9 cellular contexts compared by ENCODE assay signal in the genomic region with DNA sequence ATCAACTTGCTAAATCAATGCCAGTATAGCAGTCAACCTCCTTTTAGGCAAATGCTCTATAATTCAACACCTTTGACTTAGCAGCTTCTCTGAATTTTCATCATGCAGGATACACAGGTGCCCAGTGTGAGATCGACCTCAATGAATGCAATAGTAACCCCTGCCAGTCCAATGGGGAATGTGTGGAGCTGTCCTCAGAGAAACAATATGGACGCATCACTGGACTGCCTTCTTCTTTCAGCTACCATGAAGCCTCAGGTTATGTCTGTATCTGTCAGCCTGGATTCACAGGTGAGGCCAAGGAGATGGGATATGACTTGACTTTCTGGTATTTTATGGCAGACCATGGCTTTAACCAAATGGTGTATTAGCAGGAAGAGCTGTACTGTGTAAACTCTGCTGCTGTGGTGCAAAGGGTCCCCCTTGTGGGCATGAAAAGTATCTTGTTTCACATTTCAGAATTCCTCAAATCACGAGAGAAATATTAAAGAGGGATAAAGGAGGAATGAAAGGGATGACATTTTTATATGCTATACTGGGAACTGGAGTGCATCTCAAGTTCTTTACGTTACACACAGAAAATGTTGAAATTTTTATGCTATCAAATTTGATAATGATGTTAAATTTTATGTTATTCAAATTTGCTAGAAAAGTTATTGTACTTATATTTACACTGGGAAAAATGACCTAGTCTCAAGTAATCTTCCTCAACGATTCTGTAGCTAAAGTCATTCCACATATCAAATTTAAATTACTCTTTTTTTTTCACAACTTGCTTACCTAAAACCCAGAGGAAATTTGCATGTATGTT.
DNase-seq lines count a peak whose midpoint lies in the region; ATAC-seq and TF ChIP-seq lines count a peak whose summit lies in the region.
"Had no signal": no experiment of that assay in that cellular context is flagged by ENCODE, and none has a peak within 500 bp of the region (broad histone marks: within the 10 kb centered on the region; RNA-seq: fewer than 3 reads in every experiment).

No MANE protein-coding gene starts in this region.

- no peaks in the 10 kb centered on the region for H3K27me3 ChIP-seq in CD4-positive, alpha-beta T cell (ENCODE audit: control insufficient read depth, insufficient read depth, low read length)

- no peaks in the 10 kb centered on the region for H3K4me1 Mint-ChIP-seq in CD4-positive, alpha-beta T cell (ENCODE audit: low read depth)
- no peaks in the 10 kb centered on the region for H3K4me1 Mint-ChIP-seq in stimulated activated effector memory CD8-positive, alpha-beta T cell treated with anti-CD3 and anti-CD28 coated beads, Interleukin-12 subunit alpha, Interleukin-12 subunit beta, amount 100 ng/mL, for 72 hours

- peak; percentile 75 for TF ChIP-seq CTCF in CD4-positive, alpha-beta T cell (IDR thresholded peaks at IDR 0.05)

- DNase-seq in CD4-positive, alpha-beta T cell, result peak in 2 of 10 experiments; percentile 3 to 7
- DNase-seq in NCI-H524 (lab: John Stamatoyannopoulos, UW) (peak; percentile 11 to 69), amniotic stem cell (lab: John Stamatoyannopoulos, UW) (peak; percentile 32), hepatic stellate cell (ENCODE audit: low spot score) (peak; percentile 24)
- DNase-seq in stimulated activated effector memory CD8-positive, alpha-beta T cell treated with anti-CD3 and anti-CD28 coated beads, Interleukin-12 subunit alpha, Interleukin-12 subunit beta, amount 100 ng/mL, for 72 hours (ENCODE audit: low spot score in 2 of 2), result no peak

- no peak overlapping the region for H3K27ac ChIP-seq in CD4-positive, alpha-beta T cell (ENCODE audit: low read depth, low read length)

- H3K36me3 Mint-ChIP-seq in CD4-positive, alpha-beta T cell (ENCODE audit: low read depth), result no peaks in the 10 kb centered on the region
- H3K36me3 Mint-ChIP-seq in stimulated activated effector memory CD8-positive, alpha-beta T cell treated with anti-CD3 and anti-CD28 coated beads, Interleukin-12 subunit alpha, Interleukin-12 subunit beta, amount 100 ng/mL, for 72 hours, result no peaks in the 10 kb centered on the region

- intact Hi-C loops in CD4-positive, alpha-beta T cell (cut with DNase I, micrococcal nuclease), result loop anchor here (1.0 to 5.0 kb wide), 2 partner anchors 177 to 635 kb away; no protein-coding TSS in a partner anchor

- no peaks in the 10 kb centered on the region for H3K9me3 Mint-ChIP-seq in CD4-positive, alpha-beta T cell
- no peaks in the 10 kb centered on the region for H3K9me3 Mint-ChIP-seq in stimulated activated effector memory CD8-positive, alpha-beta T cell treated with anti-CD3 and anti-CD28 coated beads, Interleukin-12 subunit alpha, Interleukin-12 subunit beta, amount 100 ng/mL, for 72 hours
- H3K9me3 Mint-ChIP-seq: T-helper 1 cell treated with Interleukin-12 subunit alpha and Interleukin-12 subunit beta and Interleukin-4 antibody, amounts not matched to agents 30 μg/mL and 1 μg/mL, for 36 hours had no signal

- no peak overlapping the region for H3K27ac Mint-ChIP-seq in CD4-positive, alpha-beta T cell
- no peak overlapping the region for H3K27ac Mint-ChIP-seq in stimulated activated effector memory CD8-positive, alpha-beta T cell treated with anti-CD3 and anti-CD28 coated beads, Interleukin-12 subunit alpha, Interleukin-12 subunit beta, amount 100 ng/mL, for 72 hours
- H3K27ac Mint-ChIP-seq: T-helper 1 cell treated with Interleukin-12 subunit alpha and Interleukin-12 subunit beta and Interleukin-4 antibody, amounts not matched to agents 30 μg/mL and 1 μg/mL, for 36 hours had no signal

- H3K27me3 Mint-ChIP-seq in CD4-positive, alpha-beta T cell, result no peaks in the 10 kb centered on the region

- H3K4me3 Mint-ChIP-seq in CD4-positive, alpha-beta T cell, result no peak overlapping the region
- no peak overlapping the region for H3K4me3 Mint-ChIP-seq in stimulated activated effector memory CD8-positive, alpha-beta T cell treated with anti-CD3 and anti-CD28 coated beads, Interleukin-12 subunit alpha, Interleukin-12 subunit beta, amount 100 ng/mL, for 72 hours
- H3K4me3 Mint-ChIP-seq: T-helper 1 cell treated with Interleukin-12 subunit alpha and Interleukin-12 subunit beta and Interleukin-4 antibody, amounts not matched to agents 30 μg/mL and 1 μg/mL, for 36 hours had no signal

- CTCF ChIA-PET in CD4-positive, alpha-beta T cell (lab: Charles Lee), result interaction anchor here (3.1 kb wide), 1 partner anchor 177 kb away, joined by 16 read pairs; no protein-coding TSS in a partner anchor

- POLR2A ChIA-PET in CD4-positive, alpha-beta T cell (lab: Charles Lee), result no interaction called here

- no peaks in the 10 kb centered on the region for H3K9me3 ChIP-seq in CD4-positive, alpha-beta T cell (ENCODE audit: control insufficient read depth, low read length)

- no peak for ATAC-seq in CD4-positive, alpha-beta T cell (ENCODE audit: poor library complexity)
- ATAC-seq in GM18517 (IDR thresholded peaks at IDR 0.05; ENCODE audit: unreplicated experiment) (peak; percentile 72), HG03103 (IDR thresholded peaks at IDR 0.05; ENCODE audit: low read depth, unreplicated experiment) (peak; percentile 69), HG02884 (IDR thresholded peaks at IDR 0.05; ENCODE audit: unreplicated experiment) (no peak)
- peak; percentile 56 for ATAC-seq in stimulated activated effector memory CD8-positive, alpha-beta T cell treated with anti-CD3 and anti-CD28 coated beads, Interleukin-12 subunit alpha, Interleukin-12 subunit beta, amount 100 ng/mL, for 72 hours

Comparison
In these comparisons a context has a peak if more than half of its experiments do, and no peak if none do; other contexts are left out.
1. ATAC-seq: peak in GM18517 (single experiment), HG03103 (single experiment) and stimulated activated effector memory CD8-positive, alpha-beta T cell treated with anti-CD3 and anti-CD28 coated beads, Interleukin-12 subunit alpha, Interleukin-12 subunit beta, amount 100 ng/mL, for 72 hours (single experiment); none in CD4-positive, alpha-beta T cell (single experiment) and HG02884 (single experiment).
2. DNase-seq: peak in NCI-H524 (2 of 2), amniotic stem cell (single experiment) and hepatic stellate cell (single experiment); none in stimulated activated effector memory CD8-positive, alpha-beta T cell treated with anti-CD3 and anti-CD28 coated beads, Interleukin-12 subunit alpha, Interleukin-12 subunit beta, amount 100 ng/mL, for 72 hours (0 of 2).